8 cellular contexts compared by ENCODE assay signal in genomic region chr15:30470594-30471365, GRCh38. TPM values are rescaled to one million over a fixed set of nuclear protein-coding genes. Genes with fewer than 3 reads are reported as not detected.
DNase-seq lines count a peak whose midpoint lies in the region; ATAC-seq and TF ChIP-seq lines count a peak whose summit lies in the region.
"Not testable (repeated sequence)": the region's sequence is repeated elsewhere in the genome, so short reads cannot be mapped to it uniquely, and the experiment has no call there.

No MANE protein-coding gene starts in this region.

- not testable (repeated sequence) for H3K4me1 Mint-ChIP-seq in stimulated activated memory B cell treated with anti-CD40 and anti-IgM and Interleukin-4, amounts not matched to agents 10 μg/mL and 1 μg/mL and 100 μg/mL, for 72 hours

- H3K4me3 ChIP-seq in DOHH2 (ENCODE audit: low read length): peak overlapping the region; percentile 46; the same call in 1 of the 2 replicates
- not testable (repeated sequence) for H3K4me3 ChIP-seq in WERI-Rb-1 (ENCODE audit: low read depth, low read length)
- peak overlapping the region in 9 of 10 donors; percentile 44 to 60 (median 50) for H3K4me3 ChIP-seq in heart right ventricle
- peak overlapping the region; percentile 33 to 40 for H3K4me3 ChIP-seq in prostate gland

- H3K27me3 Mint-ChIP-seq in stimulated activated memory B cell treated with anti-CD40 and anti-IgM and Interleukin-4, amounts not matched to agents 10 μg/mL and 1 μg/mL and 100 μg/mL, for 72 hours: not testable (repeated sequence)

- not testable (repeated sequence) for H3K27ac Mint-ChIP-seq in stimulated activated memory B cell treated with anti-CD40 and anti-IgM and Interleukin-4, amounts not matched to agents 10 μg/mL and 1 μg/mL and 100 μg/mL, for 72 hours

- not testable (repeated sequence) for H3K27ac ChIP-seq in DOHH2 (ENCODE audit: low read depth, low read length); WERI-Rb-1
- H3K27ac ChIP-seq in heart right ventricle: peak overlapping the region in 7 of 10 donors; percentile 65 to 85 (median 73)
- peak overlapping the region in 1 of 2 donors; percentile 67 for H3K27ac ChIP-seq in prostate gland

- TF ChIP-seq CTCF in DOHH2 (IDR thresholded peaks at IDR 0.05; ENCODE audit: low read depth, low read length, poor library complexity, severe bottlenecking); WERI-Rb-1 (IDR thresholded peaks at IDR 0.05; ENCODE audit: low read depth, low read length); prostate gland (IDR thresholded peaks at IDR 0.05): not testable (repeated sequence)
- TF ChIP-seq CTCF in heart right ventricle (IDR thresholded peaks at IDR 0.05): peak in 2 of 9 donors; percentile 20

- H3K9me3 ChIP-seq in DOHH2 (ENCODE audit: control insufficient read depth, insufficient read depth, low read length); WERI-Rb-1 (ENCODE audit: severe bottlenecking); heart right ventricle; prostate gland: not testable (repeated sequence)

- not testable (repeated sequence) for TF ChIP-seq POLR2A in prostate gland (IDR thresholded peaks at IDR 0.05)

- H3K9me3 Mint-ChIP-seq in stimulated activated memory B cell treated with anti-CD40 and anti-IgM and Interleukin-4, amounts not matched to agents 10 μg/mL and 1 μg/mL and 100 μg/mL, for 72 hours: not testable (repeated sequence)

- not testable (repeated sequence) for H3K36me3 ChIP-seq in DOHH2 (ENCODE audit: control insufficient read depth, low read length); WERI-Rb-1; heart right ventricle; prostate gland

- H3K79me2 ChIP-seq in DOHH2 (ENCODE audit: control insufficient read depth, low read length): not testable (repeated sequence)

- H3F3A ChIP-seq in DOHH2 (ENCODE audit: control insufficient read depth, insufficient read depth): not testable (repeated sequence)

- DNase-seq in WERI-Rb-1: peak; percentile 34
- DNase-seq in activated naive CD4-positive, alpha-beta T cell treated with Interleukin-2 at 50 U/mL for 16 hours: peak; percentile 43
- DNase-seq in heart right ventricle: peak; percentile 31 to 74
- DNase-seq in prostate gland (ENCODE audit: low spot score): peak; percentile 15

- not testable (repeated sequence) for H3K4me2 ChIP-seq in DOHH2 (ENCODE audit: low read length)

- H3K27me3 ChIP-seq in DOHH2 (ENCODE audit: control insufficient read depth, low read length); WERI-Rb-1 (ENCODE audit: insufficient read depth, low read depth, severe bottlenecking); heart right ventricle; prostate gland (replicated peaks; ENCODE audit: insufficient read depth): not testable (repeated sequence)

- 0% methylated on average over 31 to 33 of the region's 89 CpGs for WGBS in heart right ventricle, 2 donors
- no CpG with 5 or more reads among the region's 89 CpGs for WGBS in prostate gland

- ATAC-seq in GM21528 (IDR thresholded peaks at IDR 0.05; ENCODE audit: low FRiP score, unreplicated experiment) (peak; percentile 98), HG03135 (IDR thresholded peaks at IDR 0.05; ENCODE audit: unreplicated experiment) (peak; percentile 86), heart right ventricle (peak; percentile 97 to 100 (median 99))
- ATAC-seq in stimulated activated memory B cell treated with anti-CD40 and anti-IgM and Interleukin-4, amounts not matched to agents 10 μg/mL and 1 μg/mL and 100 μg/mL, for 72 hours: peak; percentile 99

- H3K9me2 ChIP-seq in DOHH2 (replicated peaks; ENCODE audit: control insufficient read depth, low read length): not testable (repeated sequence)

- intact Hi-C loops in heart right ventricle (cut with DNase I); prostate gland (cut with DNase I): not testable (repeated sequence)

- H3K4me1 ChIP-seq in DOHH2 (ENCODE audit: control insufficient read depth, low read length); heart right ventricle; prostate gland (replicated peaks): not testable (repeated sequence)

- H3K36me3 Mint-ChIP-seq in stimulated activated memory B cell treated with anti-CD40 and anti-IgM and Interleukin-4, amounts not matched to agents 10 μg/mL and 1 μg/mL and 100 μg/mL, for 72 hours: not testable (repeated sequence)

- not testable (repeated sequence) for H4K20me1 ChIP-seq in DOHH2 (ENCODE audit: control insufficient read depth, insufficient read depth, low read depth, low read length)

- not testable (repeated sequence) for H3K4me3 Mint-ChIP-seq in stimulated activated memory B cell treated with anti-CD40 and anti-IgM and Interleukin-4, amounts not matched to agents 10 μg/mL and 1 μg/mL and 100 μg/mL, for 72 hours

RNA-seq across cellular contexts. Expression of gene GOLGA8R, which starts 56.7 kb away (rescaled TPM):
- total RNA-seq in heart right ventricle (1 to 10 TPM; 1.4 to 5.3 (median 3.8) TPM), prostate gland (1 to 10 TPM; 3.4 to 3.7 TPM)
- polyA plus RNA-seq in heart right ventricle: 1 to 10 TPM in 1 of 2 donors, under 1 TPM in 1; 0.48 to 4.5 TPM
